8 cellular contexts compared by ENCODE assay signal in the genomic region with DNA sequence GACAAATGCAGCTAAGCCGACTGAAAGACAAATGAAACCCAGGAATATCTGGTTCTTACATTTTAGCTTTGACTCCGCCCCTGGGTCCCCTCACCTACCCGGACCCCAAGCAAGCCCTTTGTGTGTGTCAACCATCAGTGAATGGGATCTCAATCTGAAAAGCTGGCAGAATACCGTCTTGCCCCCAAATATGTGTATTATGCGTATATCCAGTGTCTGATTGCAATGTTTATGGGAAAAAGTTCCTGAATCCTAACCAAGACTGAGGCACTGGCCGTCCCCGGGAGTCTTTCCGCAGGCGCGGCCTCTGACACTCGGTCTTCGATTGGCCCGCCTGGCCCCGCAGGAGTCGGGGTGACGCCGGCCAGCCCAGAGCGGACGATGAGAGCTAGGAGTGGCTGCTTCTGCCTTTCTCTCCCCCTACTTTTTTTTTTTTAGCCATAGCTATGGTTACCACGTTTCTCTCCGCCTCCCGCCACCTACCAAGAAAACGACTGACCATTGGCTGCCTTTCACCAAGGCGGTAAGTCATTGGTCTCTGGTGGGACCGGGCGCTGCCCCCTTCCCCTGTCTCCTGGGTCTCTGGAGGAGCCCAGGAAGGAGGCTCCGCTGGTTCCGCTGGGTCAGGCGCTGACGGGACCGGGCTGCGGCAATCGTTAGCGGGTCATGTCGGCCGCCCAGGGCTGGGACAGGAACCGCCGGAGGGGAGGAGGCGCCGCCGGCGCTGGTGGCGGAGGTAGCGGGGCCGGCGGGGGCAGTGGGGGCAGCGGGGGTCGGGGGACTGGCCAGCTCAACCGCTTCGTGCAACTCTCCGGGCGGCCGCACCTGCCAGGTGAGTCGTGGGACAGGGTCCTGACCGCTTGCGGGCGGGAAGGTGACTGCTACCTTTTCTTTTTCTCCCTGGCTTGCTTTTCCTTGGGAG. TPM values are rescaled to one million over a fixed set of nuclear protein-coding genes. Genes with fewer than 3 reads are reported as not detected.
DNase-seq lines count a peak whose midpoint lies in the region; ATAC-seq lines count a peak whose summit lies in the region.

Gene KLHDC10, plus strand, starts transcription at position 557 of the 922 bp plus-strand sequence. Its CDS starts 110 bp downstream, at position 667.

- peak within 1 kb of the TSS; percentile 98 for H3K4me3 Mint-ChIP-seq in natural killer cell treated with Interleukin-12 subunit alpha and Interleukin-12 subunit beta and Interleukin-15 and Interleukin-18, amount 100 ng/mL, for 72 hours

- peak within 1 kb of the TSS; percentile 64 for H3K4me3 ChIP-seq in H7 (ENCODE audit: insufficient read depth, low read depth, low read length)

- no peaks in the 10 kb centered on the region for H3K9me3 Mint-ChIP-seq in natural killer cell treated with Interleukin-12 subunit alpha and Interleukin-12 subunit beta and Interleukin-15 and Interleukin-18, amount 100 ng/mL, for 72 hours

- peaks cover 32 to 38% of the 10 kb centered on the region in 2 donors for H3K4me1 Mint-ChIP-seq in natural killer cell treated with Interleukin-12 subunit alpha and Interleukin-12 subunit beta and Interleukin-15 and Interleukin-18, amount 100 ng/mL, for 72 hours (ENCODE audit: low read depth in 2 of 2)

- no peaks in the 10 kb centered on the region for H3K36me3 Mint-ChIP-seq in natural killer cell treated with Interleukin-12 subunit alpha and Interleukin-12 subunit beta and Interleukin-15 and Interleukin-18, amount 100 ng/mL, for 72 hours

- DNase-seq in ELF-1 (ENCODE audit: low read depth, low spot score) (peak; percentile 99), H7 (peak; percentile 96), M059J (ENCODE audit: low read depth) (peak; percentile 99), SHP77 (lab: John Stamatoyannopoulos, UW) (peak; percentile 96 to 98), fibroblast of peridontal ligament (ENCODE audit: extremely low read depth) (peak; percentile 99)
- peak; percentile 90 for DNase-seq in activated effector memory CD4-positive, alpha-beta T cell treated with Interleukin-2 at 50 U/mL for 16 hours
- peak; percentile 96 for DNase-seq in natural killer cell treated with Interleukin-12 subunit alpha and Interleukin-12 subunit beta and Interleukin-15 and Interleukin-18, amount 100 ng/mL, for 72 hours (ENCODE audit: low spot score)
- peak; percentile 93 for DNase-seq in stimulated activated naive CD8-positive, alpha-beta T cell treated with anti-CD3 and anti-CD28 coated beads, Interleukin-15, Interleukin-2, amounts not matched to agents 100 U/mL and 50 U/mL, for 24 hours

- peak within 1 kb of the TSS; percentile 84 to 92 for H3K27ac Mint-ChIP-seq in natural killer cell treated with Interleukin-12 subunit alpha and Interleukin-12 subunit beta and Interleukin-15 and Interleukin-18, amount 100 ng/mL, for 72 hours

- ATAC-seq in natural killer cell treated with Interleukin-12 subunit alpha and Interleukin-12 subunit beta and Interleukin-15 and Interleukin-18, amount 100 ng/mL, for 72 hours: peak; percentile 99 to 100
- peak; percentile 99 for ATAC-seq in stimulated activated naive CD8-positive, alpha-beta T cell treated with anti-CD3 and anti-CD28 coated beads, Interleukin-15, Interleukin-2, amounts not matched to agents 100 U/mL and 50 U/mL, for 24 hours

- H3K36me3 ChIP-seq in H7 (replicated peaks; ENCODE audit: control insufficient read depth, insufficient read depth, low read length): no peaks in the 10 kb centered on the region

- H3K27me3 Mint-ChIP-seq in natural killer cell treated with Interleukin-12 subunit alpha and Interleukin-12 subunit beta and Interleukin-15 and Interleukin-18, amount 100 ng/mL, for 72 hours: no peaks in the 10 kb centered on the region

- no peaks in the 10 kb centered on the region for H3K27me3 ChIP-seq in H7 (ENCODE audit: control insufficient read depth, insufficient read depth, low read length)

RNA-seq across cellular contexts. Expression of gene KLHDC10, which starts in this region (rescaled TPM):
- 13.9 and 15.5 TPM in 2 replicates for total RNA-seq in H7 (2014; rRNA removed; shearing (Covaris generic))
- 17.6 and 36.6 TPM in 2 replicates for total RNA-seq in M059J (2014; rRNA removed; shearing (Covaris generic))
- 10 to 100 TPM; 19.7 to 20.8 TPM for total RNA-seq in natural killer cell treated with Interleukin-12 subunit alpha and Interleukin-12 subunit beta and Interleukin-15 and Interleukin-18, amount 100 ng/mL, for 72 hours

Comparison
In these comparisons a context has a peak if more than half of its experiments do, and no peak if none do; other contexts are left out.
1. Peak in every context shown above with its lines: DNase-seq, ATAC-seq and H3K4me3 ChIP-seq.